8 cellular contexts compared by ENCODE assay signal in genomic region chr4:41360214-41360910, GRCh38.
DNase-seq lines count a peak whose midpoint lies in the region; ATAC-seq and TF ChIP-seq lines count a peak whose summit lies in the region.

No MANE protein-coding gene starts in this region.

- peaks cover 3% of the 10 kb centered on the region for H3K4me1 Mint-ChIP-seq in T-helper 17 cell

- H3K9me3 ChIP-seq in HUES64 (ENCODE audit: insufficient read depth, low read depth, low read length) (no peaks in the 10 kb centered on the region), SJCRH30 (replicated peaks) (no peaks in the 10 kb centered on the region), muscle layer of colon (ENCODE audit: low read length) (no peaks in the 10 kb centered on the region), T-helper 17 cell (ENCODE audit: control insufficient read depth, low read length, poor library complexity, severe bottlenecking) (no peaks in the 10 kb centered on the region)

- H3K4me3 ChIP-seq in HUES64 (ENCODE audit: low read length) (peak overlapping the region; percentile 65), SJCRH30 (peak overlapping the region; percentile 91), muscle layer of colon (ENCODE audit: low read depth in 1 of 2, low read length in 2 of 2) (peak overlapping the region; percentile 75 to 91)

- in situ Hi-C loops in Caki2 (cut with HindIII; ENCODE audit: low pct_unique_long_range_greater_than_20kb, low sequenced_read_pairs) = no loop called here

- no peak for TF ChIP-seq POLR2A in erythroblast (IDR thresholded peaks at IDR 0.05; ENCODE audit: low read length)

- H3K9ac ChIP-seq in HUES64 (ENCODE audit: low read depth, low read length) (no peak overlapping the region), muscle layer of colon (ENCODE audit: low read length) (no peak overlapping the region)

- H3K27me3 Mint-ChIP-seq in T-helper 17 cell = peaks cover 49% of the 10 kb centered on the region

- no peak overlapping the region for H3K27ac ChIP-seq in HUES64 (ENCODE audit: low read depth, low read length)
- H3K27ac ChIP-seq in SJCRH30 = peak overlapping the region; percentile 68
- peak overlapping the region; percentile 68 for H3K27ac ChIP-seq in muscle layer of colon (ENCODE audit: low read depth, low read length)

- no peak for ATAC-seq in activated CD4-positive, CD25-positive, alpha-beta regulatory T cell treated with anti-CD3 and anti-CD28 coated beads, Interleukin-2, amount 50 U/mL, for 24 hours
- ATAC-seq in T-helper 17 cell = no peak

- H3K36me3 ChIP-seq in HUES64 (ENCODE audit: insufficient read depth, low read length) (no peaks in the 10 kb centered on the region), SJCRH30 (no peaks in the 10 kb centered on the region), muscle layer of colon (ENCODE audit: insufficient read depth, low read length) (no peaks in the 10 kb centered on the region)

- DNase-seq in Caki2 (ENCODE audit: low read depth) (peak; percentile 89), SJCRH30 (peak; percentile 85 to 88), fibroblast of gingiva (ENCODE audit: low read depth) (peak; percentile 17), erythroblast (lab: John Stamatoyannopoulos, UW) (no peak), T-helper 17 cell (no peak)

- H3K36me3 Mint-ChIP-seq in T-helper 17 cell (ENCODE audit: low read depth) = no peaks in the 10 kb centered on the region

- under 1% methylated on average over 91 of the region's 91 CpGs for WGBS in HUES64

- no peak overlapping the region for H3K4me3 Mint-ChIP-seq in T-helper 17 cell

- no peak overlapping the region for H3K27ac Mint-ChIP-seq in T-helper 17 cell

- H3K4me1 ChIP-seq in HUES64 (ENCODE audit: insufficient read depth, low read length) (peaks cover 39% of the 10 kb centered on the region), SJCRH30 (no peaks in the 10 kb centered on the region; the same call in 1 of the 2 replicates), muscle layer of colon (ENCODE audit: insufficient read depth, low read length) (peaks cover 17% of the 10 kb centered on the region)

- H3K27me3 ChIP-seq in HUES64 (ENCODE audit: insufficient read depth, low read length) (peaks cover 79% of the 10 kb centered on the region), SJCRH30 (no peaks in the 10 kb centered on the region), muscle layer of colon (ENCODE audit: control insufficient read depth in 1 of 2, insufficient read depth in 2 of 2, low read length in 2 of 2) (no peaks in the 10 kb centered on the region)

Comparison
In these comparisons a context has a peak if more than half of its experiments do, and no peak if none do; other contexts are left out.
1. DNase-seq: peak in Caki2 (single experiment), SJCRH30 (2 of 2) and fibroblast of gingiva (single experiment); none in erythroblast (0 of 2) and T-helper 17 cell (0 of 3).
2. Peak in every context shown above with its lines, with median percentiles within 50 percentile points of each other: H3K4me3 ChIP-seq.